Comparison of ENCODE assay signal across 27 cellular contexts in the genomic region with DNA sequence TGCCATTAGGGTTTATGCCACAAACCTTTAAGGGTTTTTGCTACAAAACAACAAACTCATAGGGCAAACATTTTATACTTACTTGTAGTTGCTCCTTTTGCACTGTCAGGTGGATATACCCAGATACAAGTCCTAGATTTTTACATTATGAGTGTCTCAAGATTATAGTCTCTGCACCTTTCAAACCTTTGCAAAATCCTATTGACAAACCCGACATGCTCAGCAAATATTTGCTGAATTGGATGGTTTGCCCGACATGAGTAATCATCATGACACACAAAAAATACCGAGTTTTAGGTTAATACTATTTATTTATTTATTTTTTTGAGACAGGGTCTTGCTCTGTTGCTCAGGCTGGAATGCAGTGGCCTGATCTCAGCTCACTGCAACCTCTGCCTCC.
"Had no signal": no experiment of that assay in that cellular context is flagged by ENCODE, and none has a peak within 500 bp of the region (broad histone marks: within the 10 kb centered on the region; RNA-seq: fewer than 3 reads in every experiment).

No MANE protein-coding gene starts in this region.

- H3K9me3 ChIP-seq: stomach, suprapubic skin, testis, thoracic aorta, thyroid gland, tibial artery, tibial nerve, transverse colon, upper lobe of left lung, upper lobe of right lung, uterus, vagina had no signal

- H3K36me3 ChIP-seq: thoracic aorta, thyroid gland, tibial artery, uterus, vagina had no signal

- FAIRE-seq: urothelium cell line had no signal

- H3K4me3 ChIP-seq: stomach, suprapubic skin, testis, thoracic aorta, thyroid gland, tibial artery, tibial nerve, transverse colon, upper lobe of left lung, upper lobe of right lung, uterus, vagina had no signal

- H3K27ac ChIP-seq: stomach, suprapubic skin, testis, thoracic aorta, thyroid gland, tibial artery, tibial nerve, transverse colon, upper lobe of left lung, upper lobe of right lung, uterus, vagina had no signal

- H3K27me3 ChIP-seq: stomach, suprapubic skin, testis, thyroid gland, tibial artery, tibial nerve, transverse colon, upper lobe of left lung, upper lobe of right lung, uterus, vagina had no signal

- H3K4me1 ChIP-seq: stomach, suprapubic skin, thyroid gland, tibial nerve, upper lobe of left lung, upper lobe of right lung, uterus had no signal

- ATAC-seq: stimulated activated effector memory CD8-positive, alpha-beta T cell treated with anti-CD3 and anti-CD28 coated beads, Interleukin-12 subunit alpha, Interleukin-12 subunit beta, amount 100 ng/mL, for 72 hours; stimulated activated memory B cell treated with anti-CD40 and anti-IgM and Interleukin-4, amounts not matched to agents 10 μg/mL and 1 μg/mL and 100 μg/mL, for 72 hours; stimulated activated naive B cell treated with anti-CD40 and anti-IgM and Interleukin-4, amounts not matched to agents 10 μg/mL and 1 μg/mL and 100 μg/mL, for 72 hours; stimulated activated naive CD8-positive, alpha-beta T cell treated with anti-CD3 and anti-CD28 coated beads, Interleukin-15, amount 100 ng/mL, for 72 hours; stimulated activated naive CD8-positive, alpha-beta T cell treated with anti-CD3 and anti-CD28 coated beads, Interleukin-15, Interleukin-2, amounts not matched to agents 100 U/mL and 50 U/mL, for 24 hours; upper lobe of right lung had no signal

- DNase-seq: stimulated activated CD4-positive, alpha-beta T cell treated with anti-CD3 and anti-CD28 coated beads, Interleukin-2, amount 100 ng/mL, for 48 hours; stimulated activated CD4-positive, alpha-beta T cell treated with anti-CD3 and anti-CD28 coated beads, Interleukin-4, amount 100 ng/mL, for 1 hour; stimulated activated CD4-positive, alpha-beta T cell treated with anti-CD3 and anti-CD28 coated beads, Interleukin-4, amount 100 ng/mL, for 24 hours; stimulated activated CD4-positive, alpha-beta T cell treated with anti-CD3 and anti-CD28 coated beads, Interleukin-4, amount 100 ng/mL, for 4 hours; stimulated activated CD8-positive, alpha-beta memory T cell treated with anti-CD3 and anti-CD28 coated beads, Interleukin-4, amount 100 ng/mL, for 48 hours; stimulated activated naive B cell treated with anti-CD40 and anti-IgM and Interleukin-4, amounts not matched to agents 10 μg/mL and 1 μg/mL and 100 μg/mL, for 72 hours; stimulated activated naive CD4-positive, alpha-beta T cell; stimulated activated naive CD4-positive, alpha-beta T cell treated with Interleukin-2 at 50 U/mL for 16 hours; stimulated activated naive CD8-positive, alpha-beta T cell treated with anti-CD3 and anti-CD28 coated beads, Interleukin-15, amount 100 ng/mL, for 72 hours; stimulated activated naive CD8-positive, alpha-beta T cell treated with anti-CD3 and anti-CD28 coated beads, Interleukin-15, Interleukin-2, amounts not matched to agents 100 U/mL and 50 U/mL, for 24 hours; stomach; substantia nigra; testis; tibial artery; transverse colon; trophoblast cell; upper lobe of left lung; upper lobe of right lung; uterus had no signal
